27 cellular contexts compared by ENCODE assay signal in genomic region chr13:89052699-89053098, GRCh38.
"Had no signal": no experiment of that assay in that cellular context is flagged by ENCODE, and none has a peak within 500 bp of the region (broad histone marks: within the 10 kb centered on the region; RNA-seq: fewer than 3 reads in every experiment).

No MANE protein-coding gene starts in this region.

- H3K27me3 ChIP-seq: adrenal gland, body of pancreas, cardiac muscle cell, colonic mucosa, gastrocnemius medialis, heart right ventricle had no signal

- H3K4me1 ChIP-seq: adrenal gland, body of pancreas, colonic mucosa, gastrocnemius medialis, heart right ventricle had no signal

- H3K36me3 ChIP-seq: adrenal gland, cardiac muscle cell, colonic mucosa, gastrocnemius medialis, heart right ventricle, WERI-Rb-1 had no signal

- H3K9me3 ChIP-seq: adrenal gland, body of pancreas, colonic mucosa, gastrocnemius medialis had no signal

- H3K27ac ChIP-seq: adrenal gland, body of pancreas, cardiac muscle cell, colonic mucosa, gastrocnemius medialis, heart right ventricle, WERI-Rb-1 had no signal

- DNase-seq: activated B cell treated with CpG ODN at 0.5 μM for 24 hours; activated CD4-positive, alpha-beta memory T cell treated with anti-CD3 and anti-CD28 coated beads, Interleukin-2, amount 10 ng/mL, durations not matched to agents 7 days and 5 days; activated CD4-positive, alpha-beta T cell treated with anti-CD3 and anti-CD28 coated beads, Interleukin-2, amount 10 ng/mL, durations not matched to agents 24 days and 14 days; activated CD8-positive, alpha-beta memory T cell treated with anti-CD3 and anti-CD28 coated beads, Interleukin-2, amount 50 U/mL, for 48 hours; activated effector memory CD4-positive, alpha-beta T cell treated with anti-CD3 and anti-CD28 coated beads, Interleukin-2, amount 50 U/mL, for 16 hours; activated naive CD4-positive, alpha-beta T cell treated with anti-CD3 and anti-CD28 coated beads for 36 hours; activated naive CD8-positive, alpha-beta T cell treated with anti-CD3 and anti-CD28 coated beads for 36 hours; activated naive CD8-positive, alpha-beta T cell treated with anti-CD3 and anti-CD28 coated beads, Interleukin-2, amount 50 U/mL, for 24 hours; activated T-cell treated with anti-CD3 and anti-CD28 coated beads for 4 hours; activated T-cell treated with anti-CD3 and anti-CD28 coated beads, Interleukin-2, amount 50 U/mL, for 48 hours; adrenal gland; amygdala; aorta; body of pancreas; central memory CD4-positive, alpha-beta T cell; cerebellar nuclear complex; colonic mucosa; effector CD8-positive, alpha-beta T cell; foreskin fibroblast; gastrocnemius medialis; heart right ventricle; T-helper 1 cell; T-helper 17 cell; T1000; WERI-Rb-1 had no signal

- ATAC-seq: activated naive CD8-positive, alpha-beta T cell treated with anti-CD3 and anti-CD28 coated beads, Interleukin-2, amount 50 U/mL, for 24 hours; body of pancreas; esophagus mucosa; gastrocnemius medialis; heart right ventricle; T-helper 17 cell had no signal

- H3K4me3 ChIP-seq: adrenal gland, body of pancreas, cardiac muscle cell, colonic mucosa, gastrocnemius medialis, heart right ventricle had no signal
